ENCODE assay signal across 18 cellular contexts in the genomic region with DNA sequence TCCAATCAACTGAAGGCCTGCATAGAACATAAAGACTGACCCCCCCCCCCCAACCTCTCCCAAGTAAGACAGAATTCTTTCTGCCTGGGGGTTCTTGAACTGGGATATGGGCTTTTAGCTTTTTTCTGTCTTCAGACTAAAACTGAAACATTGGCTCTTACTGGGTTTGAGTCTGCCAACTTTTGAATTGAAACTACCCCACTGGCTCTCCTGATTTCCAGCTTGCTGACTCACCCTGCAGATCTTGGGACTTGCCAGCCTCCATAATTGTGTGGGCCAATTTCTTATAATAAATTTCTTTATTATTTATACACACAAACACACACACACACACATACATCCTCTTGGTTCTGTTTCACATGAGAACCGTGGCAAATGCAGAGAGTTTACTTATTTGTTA.
A peak's percentile ranks its signal among the peaks of the same experiment; 100 is the strongest.
DNase-seq lines count a peak whose midpoint lies in the region; ATAC-seq and TF ChIP-seq lines count a peak whose summit lies in the region.
"Had no signal": no experiment of that assay in that cellular context is flagged by ENCODE, and none has a peak within 500 bp of the region (broad histone marks: within the 10 kb centered on the region; RNA-seq: fewer than 3 reads in every experiment).

No MANE protein-coding gene starts in this region.

- intact Hi-C loops in right cardiac atrium (cut with DNase I): no loop called here

- WGBS in right cardiac atrium: 58% methylated on average over 1 of the region's 1 CpG
- 29% methylated on average over 1 of the region's 1 CpG for WGBS in suprapubic skin

- H3K36me3 ChIP-seq in suprapubic skin: no peaks in the 10 kb centered on the region
- H3K36me3 ChIP-seq: heart right ventricle had no signal

- no peak overlapping the region for H3K4me3 ChIP-seq in astrocyte of the cerebellum (ENCODE audit: low read depth, low read length)
- H3K4me3 ChIP-seq in right cardiac atrium (ENCODE audit: low read length): no peak overlapping the region
- H3K4me3 ChIP-seq in suprapubic skin: no peak overlapping the region
- H3K4me3 ChIP-seq: body of pancreas, heart right ventricle had no signal

- no peak for TF ChIP-seq EP300 in suprapubic skin (IDR thresholded peaks at IDR 0.05)

- no peaks in the 10 kb centered on the region for H3K9me3 Mint-ChIP-seq in endothelial cell (ENCODE audit: unreplicated experiment)
- H3K9me3 Mint-ChIP-seq: nephron progenitor cell had no signal

- no peak for TF ChIP-seq POLR2A in suprapubic skin (IDR thresholded peaks at IDR 0.05)

- ATAC-seq in right cardiac atrium (peak; percentile 51 to 75), HG03342 (IDR thresholded peaks at IDR 0.05; ENCODE audit: unreplicated experiment) (no peak), GM19328 (IDR thresholded peaks at IDR 0.05; ENCODE audit: unreplicated experiment) (no peak)
- ATAC-seq: body of pancreas had no signal

- no peak overlapping the region for H3K27ac Mint-ChIP-seq in endothelial cell (ENCODE audit: unreplicated experiment)
- H3K27ac Mint-ChIP-seq: nephron progenitor cell had no signal

- no peaks in the 10 kb centered on the region for H3K36me3 Mint-ChIP-seq in endothelial cell (ENCODE audit: low read depth, unreplicated experiment)

- no peaks in the 10 kb centered on the region for H3K4me1 ChIP-seq in right cardiac atrium (ENCODE audit: control insufficient read depth, insufficient read depth, low read length)
- H3K4me1 ChIP-seq in suprapubic skin: peaks cover 17% of the 10 kb centered on the region
- H3K4me1 ChIP-seq: body of pancreas, heart right ventricle had no signal

- no peaks in the 10 kb centered on the region for H3K27me3 Mint-ChIP-seq in endothelial cell (ENCODE audit: unreplicated experiment)

- H3K4me1 Mint-ChIP-seq in endothelial cell (ENCODE audit: unreplicated experiment): no peaks in the 10 kb centered on the region

- DNase-seq in H4 (ENCODE audit: low spot score): peak; percentile 31
- peak; percentile 51 for DNase-seq in astrocyte of the cerebellum (ENCODE audit: low read depth)
- DNase-seq in right cardiac atrium: peak in 2 of 3 donors; percentile 13 to 45
- DNase-seq in suprapubic skin (ENCODE audit: low spot score in 2 of 2): no peak
- DNase-seq in endothelial cell (ENCODE audit: low spot score): no peak
- DNase-seq: activated CD4-positive, alpha-beta T cell treated with anti-CD3 and anti-CD28 coated beads for 1 hour; activated effector memory CD4-positive, alpha-beta T cell treated with anti-CD3 and anti-CD28 coated beads, Interleukin-2, amount 50 U/mL, for 16 hours; body of pancreas; erythroblast; GDM1; NCI-H1048; NCI-H2029 treated with DMSO at 0.1 percent for 48 hours; NCI-H510A treated with DMSO at 0.1 percent for 48 hours; nephron progenitor cell had no signal

- H3K27me3 ChIP-seq in right cardiac atrium (ENCODE audit: control insufficient read depth, insufficient read depth): no peaks in the 10 kb centered on the region
- H3K27me3 ChIP-seq in suprapubic skin: no peaks in the 10 kb centered on the region
- H3K27me3 ChIP-seq: body of pancreas, heart right ventricle had no signal

- H3K27ac ChIP-seq in right cardiac atrium (ENCODE audit: low read length) (no peak overlapping the region), suprapubic skin (peak overlapping the region; percentile 41)
- H3K27ac ChIP-seq: body of pancreas, heart right ventricle, HL-60 had no signal

- in situ Hi-C loops in astrocyte of the cerebellum (cut with HindIII; ENCODE audit: low sequenced_read_pairs): no loop called here

- H3K9me3 ChIP-seq in right cardiac atrium (ENCODE audit: control insufficient read depth, low read length) (no peaks in the 10 kb centered on the region), suprapubic skin (no peaks in the 10 kb centered on the region)
- H3K9me3 ChIP-seq: body of pancreas, heart right ventricle had no signal

- TF ChIP-seq CTCF in astrocyte of the cerebellum (IDR thresholded peaks at IDR 0.05; ENCODE audit: low read depth, low read length, missing control alignments) (no peak), suprapubic skin (IDR thresholded peaks at IDR 0.05) (no peak), endothelial cell (IDR thresholded peaks at IDR 0.05; ENCODE audit: unreplicated experiment) (no peak)

- no peak overlapping the region for H3K4me3 Mint-ChIP-seq in endothelial cell (ENCODE audit: unreplicated experiment)
- H3K4me3 Mint-ChIP-seq: nephron progenitor cell had no signal

Comparison
In these comparisons a context has a peak if more than half of its experiments do, and no peak if none do; other contexts are left out.
1. DNase-seq: peak in H4 (single experiment), astrocyte of the cerebellum (single experiment) and right cardiac atrium (2 of 3); none in suprapubic skin (0 of 2) and endothelial cell (single experiment).
2. ATAC-seq: peak in right cardiac atrium (2 of 2); none in HG03342 (single experiment) and GM19328 (single experiment).